21 cellular contexts compared by ENCODE assay signal in the genomic region with DNA sequence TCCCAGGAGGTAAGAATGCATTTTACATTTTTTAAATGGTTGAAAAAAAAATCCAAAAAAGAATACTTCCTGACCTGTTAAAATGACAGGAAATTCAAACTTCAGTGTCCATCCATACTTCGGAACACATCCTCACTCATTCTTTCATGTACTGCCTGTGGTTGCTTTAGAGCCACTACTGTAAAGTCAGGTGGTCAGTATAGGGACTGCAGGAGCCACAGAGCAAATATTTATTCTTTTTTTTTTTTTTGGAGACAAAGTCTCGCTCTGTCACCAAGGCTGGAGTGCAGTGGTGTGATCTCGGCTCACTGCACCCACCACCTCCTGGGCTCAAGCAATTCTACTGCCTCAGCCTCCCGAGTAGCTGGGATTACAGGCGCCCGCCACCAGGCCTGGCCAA.
"Had no signal": no experiment of that assay in that cellular context is flagged by ENCODE, and none has a peak within 500 bp of the region (broad histone marks: within the 10 kb centered on the region; RNA-seq: fewer than 3 reads in every experiment).

No MANE protein-coding gene starts in this region.

- H3K27me3 ChIP-seq: heart left ventricle, neutrophil, stomach had no signal

- H3K36me3 ChIP-seq: thoracic aorta, uterus had no signal

- ATAC-seq: left colon; left ventricle myocardium superior; naive thymus-derived CD8-positive, alpha-beta T cell; sciatic nerve had no signal

- H3K9me3 Mint-ChIP-seq: naive thymus-derived CD8-positive, alpha-beta T cell had no signal

- H3K27ac ChIP-seq: heart left ventricle, neutrophil, thoracic aorta, uterus had no signal

- H3K9me3 ChIP-seq: heart left ventricle, neutrophil, psoas muscle, stomach, thoracic aorta, uterus had no signal

- FAIRE-seq: endometrium had no signal

- DNase-seq: effector memory CD4-positive, alpha-beta T cell; foreskin melanocyte; heart left ventricle; hippocampal formation; left colon; left ventricle myocardium superior; mesendoderm; naive thymus-derived CD8-positive, alpha-beta T cell; psoas muscle; retina; stimulated activated CD4-positive, alpha-beta T cell treated with anti-CD3 and anti-CD28 coated beads, Interleukin-12 subunit alpha, Interleukin-12 subunit beta, amount 100 ng/mL, for 4 hours; stimulated activated naive CD4-positive, alpha-beta T cell; stomach; substantia nigra; trophoblast cell; uterus had no signal

- H3K27me3 Mint-ChIP-seq: naive thymus-derived CD8-positive, alpha-beta T cell had no signal

- H3K4me3 Mint-ChIP-seq: naive thymus-derived CD8-positive, alpha-beta T cell had no signal

- H3K4me3 ChIP-seq: heart left ventricle, psoas muscle, skin epidermis, stomach, thoracic aorta, uterus had no signal
